ENCODE assay signal across 9 cellular contexts in the genomic region with DNA sequence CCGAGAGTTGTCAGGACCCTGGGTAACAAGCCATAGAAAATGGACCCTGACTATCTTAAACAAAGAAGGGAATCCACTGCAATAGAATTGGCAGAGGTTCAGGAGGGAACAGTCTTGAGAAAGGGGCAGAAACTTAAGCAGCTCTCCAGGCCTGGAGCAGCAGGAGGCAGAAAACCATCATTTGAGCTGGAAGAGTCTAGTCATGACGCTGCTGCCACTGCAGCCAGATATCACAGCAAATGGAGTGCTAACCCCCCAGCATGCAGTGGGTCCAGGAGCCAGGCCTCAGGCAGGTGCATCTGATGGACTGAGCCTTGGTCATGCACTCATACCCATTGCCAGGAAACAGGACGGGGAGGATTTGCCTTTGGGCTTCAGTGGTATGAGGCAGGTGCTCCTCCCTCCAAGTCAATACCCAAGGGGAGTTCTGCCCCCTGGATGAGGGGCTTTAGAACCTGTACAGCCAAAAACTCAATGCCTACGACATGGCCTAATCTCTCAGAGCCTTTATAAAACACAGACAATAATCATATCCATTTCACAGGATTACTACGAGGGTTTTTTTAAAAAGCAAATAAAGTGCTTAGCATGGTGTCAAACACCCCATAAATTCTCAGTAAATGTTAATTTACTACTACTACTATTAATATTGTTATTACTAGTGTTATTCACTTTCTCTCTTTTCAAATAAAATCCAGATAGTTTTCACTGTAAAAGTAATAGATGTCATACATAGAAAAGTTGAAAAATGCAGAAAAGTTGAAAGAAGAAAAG. TPM values are rescaled to one million over a fixed set of nuclear protein-coding genes. Genes with fewer than 3 reads are reported as not detected.
DNase-seq lines count a peak whose midpoint lies in the region; ATAC-seq and TF ChIP-seq lines count a peak whose summit lies in the region.
"Had no signal": no experiment of that assay in that cellular context is flagged by ENCODE, and none has a peak within 500 bp of the region (broad histone marks: within the 10 kb centered on the region; RNA-seq: fewer than 3 reads in every experiment).

No MANE protein-coding gene starts in this region.

- peak overlapping the region in 5 of 7 donors; percentile 30 to 68 (median 60) for H3K4me3 Mint-ChIP-seq in CD8-positive, alpha-beta memory T cell
- H3K4me3 Mint-ChIP-seq in chondrocyte (ENCODE audit: unreplicated experiment) = no peak overlapping the region

- intact Hi-C loops in thyroid gland (cut with DNase I) (no loop called here), prostate gland (cut with DNase I) (no loop called here)

- H3K27me3 Mint-ChIP-seq in CD8-positive, alpha-beta memory T cell = peaks cover 1 to 4% of the 10 kb centered on the region in 2 donors
- H3K27me3 Mint-ChIP-seq in chondrocyte (ENCODE audit: low read depth) = no peaks in the 10 kb centered on the region

- H3K27me3 ChIP-seq in CD8-positive, alpha-beta memory T cell (ENCODE audit: insufficient read depth, low read length, poor library complexity, severe bottlenecking) = no peaks in the 10 kb centered on the region
- no peaks in the 10 kb centered on the region for H3K27me3 ChIP-seq in thyroid gland
- no peaks in the 10 kb centered on the region for H3K27me3 ChIP-seq in prostate gland (replicated peaks; ENCODE audit: insufficient read depth)

- no peaks in the 10 kb centered on the region for H3K9me3 Mint-ChIP-seq in CD8-positive, alpha-beta memory T cell
- H3K9me3 Mint-ChIP-seq in chondrocyte (ENCODE audit: low read depth) = no peaks in the 10 kb centered on the region

- peaks cover 19 to 33% (median 33%) of the 10 kb centered on the region in 3 donors for H3K4me1 Mint-ChIP-seq in CD8-positive, alpha-beta memory T cell
- H3K4me1 Mint-ChIP-seq in chondrocyte (ENCODE audit: low read depth) = peaks cover 56% of the 10 kb centered on the region

- peak overlapping the region in 4 of 8 donors; percentile 35 to 89 (median 82) for H3K27ac Mint-ChIP-seq in CD8-positive, alpha-beta memory T cell
- peak overlapping the region; percentile 90 for H3K27ac Mint-ChIP-seq in chondrocyte (ENCODE audit: unreplicated experiment)

- H3K27ac ChIP-seq in CD8-positive, alpha-beta memory T cell (ENCODE audit: low read depth, low read length) = no peak overlapping the region
- H3K27ac ChIP-seq in thyroid gland (no peak overlapping the region), prostate gland (no peak overlapping the region)

- no peak for TF ChIP-seq CTCF in chondrocyte (IDR thresholded peaks at IDR 0.05)
- TF ChIP-seq CTCF in thyroid gland (IDR thresholded peaks at IDR 0.05) = no peak
- no peak for TF ChIP-seq CTCF in prostate gland (IDR thresholded peaks at IDR 0.05)

- H3K4me1 ChIP-seq in CD8-positive, alpha-beta memory T cell (ENCODE audit: insufficient read depth, low read length) = peaks cover 23% of the 10 kb centered on the region
- H3K4me1 ChIP-seq in thyroid gland (peaks cover 11 to 12% of the 10 kb centered on the region in 2 donors), prostate gland (replicated peaks) (no peaks in the 10 kb centered on the region)

- POLR2A ChIA-PET in CD8-positive, alpha-beta memory T cell (lab: Charles Lee) = no interaction called here

- no peak for DNase-seq in CD8-positive, alpha-beta memory T cell
- DNase-seq in chondrocyte (ENCODE audit: low spot score) (no peak), thyroid gland (no peak), NCI-H2227 (lab: John Stamatoyannopoulos, UW; ENCODE audit: unreplicated experiment) (no peak), prostate gland (ENCODE audit: low spot score) (no peak), NCI-H82 (lab: John Stamatoyannopoulos, UW) (no peak)
- DNase-seq: DMS79 had no signal

- TF ChIP-seq POLR2A in thyroid gland (IDR thresholded peaks at IDR 0.05) (no peak), prostate gland (IDR thresholded peaks at IDR 0.05) (no peak)

- H3K36me3 Mint-ChIP-seq in CD8-positive, alpha-beta memory T cell = no peaks in the 10 kb centered on the region
- H3K36me3 Mint-ChIP-seq in chondrocyte (ENCODE audit: low read depth) = no peaks in the 10 kb centered on the region

- ATAC-seq in GM21390 (IDR thresholded peaks at IDR 0.05; ENCODE audit: unreplicated experiment) (peak; percentile 10), HG03460 (IDR thresholded peaks at IDR 0.05; ENCODE audit: unreplicated experiment) (peak; percentile 7)

- CTCF ChIA-PET in CD8-positive, alpha-beta memory T cell (lab: Charles Lee) = interaction anchor here (1.7 kb wide), 1 partner anchor 18 kb away, joined by 4 read pairs; no protein-coding TSS in a partner anchor

- H3K9me3 ChIP-seq in CD8-positive, alpha-beta memory T cell (ENCODE audit: low read length) = no peaks in the 10 kb centered on the region
- H3K9me3 ChIP-seq in thyroid gland (no peaks in the 10 kb centered on the region), prostate gland (no peaks in the 10 kb centered on the region)

- H3K36me3 ChIP-seq in CD8-positive, alpha-beta memory T cell (ENCODE audit: insufficient read depth, low read length) = no peaks in the 10 kb centered on the region
- H3K36me3 ChIP-seq in thyroid gland = no peaks in the 10 kb centered on the region
- H3K36me3 ChIP-seq in prostate gland = no peaks in the 10 kb centered on the region

- 84 to 94% methylated on average over 5 of the region's 5 CpGs for WGBS in thyroid gland, 2 donors
- 66% methylated on average over 5 of the region's 5 CpGs for WGBS in prostate gland

- H3K4me3 ChIP-seq in CD8-positive, alpha-beta memory T cell (ENCODE audit: low read length) = no peak overlapping the region
- H3K4me3 ChIP-seq in thyroid gland (replicated peaks in 1 of 3) (no peak overlapping the region), prostate gland (no peak overlapping the region)

RNA-seq across cellular contexts. Expression of a gene that starts 30.7 kb away (rescaled TPM):
- total RNA-seq in CD8-positive, alpha-beta memory T cell = 10 to 100 TPM; 68.5 to 69.8 TPM
- 3.0 TPM for polyA plus RNA-seq in CD8-positive, alpha-beta memory T cell
- total RNA-seq in chondrocyte (4.8 to 9.7 TPM (median 8.7 TPM) in 3 replicates), thyroid gland (10 to 100 TPM in 1 of 4 donors, 1 to 10 TPM in 3; 2.1 to 14.2 (median 7.1) TPM), prostate gland (10 to 100 TPM in 1 of 2 donors, 1 to 10 TPM in 1; 6.9 to 33.1 TPM)

RNA-seq across cellular contexts. Expression of a gene that starts 39.1 kb away (rescaled TPM):
- 10 to 100 TPM; 77.7 to 77.9 TPM for total RNA-seq in CD8-positive, alpha-beta memory T cell
- 102 TPM for polyA plus RNA-seq in CD8-positive, alpha-beta memory T cell
- total RNA-seq in chondrocyte = 28.2 to 32.7 TPM (median 29.3 TPM) in 3 replicates
- total RNA-seq in thyroid gland = 10 to 100 TPM; 28.5 to 38.2 (median 30.8) TPM
- 10 to 100 TPM; 25.6 to 38.8 TPM for total RNA-seq in prostate gland
